In the genomic region with DNA sequence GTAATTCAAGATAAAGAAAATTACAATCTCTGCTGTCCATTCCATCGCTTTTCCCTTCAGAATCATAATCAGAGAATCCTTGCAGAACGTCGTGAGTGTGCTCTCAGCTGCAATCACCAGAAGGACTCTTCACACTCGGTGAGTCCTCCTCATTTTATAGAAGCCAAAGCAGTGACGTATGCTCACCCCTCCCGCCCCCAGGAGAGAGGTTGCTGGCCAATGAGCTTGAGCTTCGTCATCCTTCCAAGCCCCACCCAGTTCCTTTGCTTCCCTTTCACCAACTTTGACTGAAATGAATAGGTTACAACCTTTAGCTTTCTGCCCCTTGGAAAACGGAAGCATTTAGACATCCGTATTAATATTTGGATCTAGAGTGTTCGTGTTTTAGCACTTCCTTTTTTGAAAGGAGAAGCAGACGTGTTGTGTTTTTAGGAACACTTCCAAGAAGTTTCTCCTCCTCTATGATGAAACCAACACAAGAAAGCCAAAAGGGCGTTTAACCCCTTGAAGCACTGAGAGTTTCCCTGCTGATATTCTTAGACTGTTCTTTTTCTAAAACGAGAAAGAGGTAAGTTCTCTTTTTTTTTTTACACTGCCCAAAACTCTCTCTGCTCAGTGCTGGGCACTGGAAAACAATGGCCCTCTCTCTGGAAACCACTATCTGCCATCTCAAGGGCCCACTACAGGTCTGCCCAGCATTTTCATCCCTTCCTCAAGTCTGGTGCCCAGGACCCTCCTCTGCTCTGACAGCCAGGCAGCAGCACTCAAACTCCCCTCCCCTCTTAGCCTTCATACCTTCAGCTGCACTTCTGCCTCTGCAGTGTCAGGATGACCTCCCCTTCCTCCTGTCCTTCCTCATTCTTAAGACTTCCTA, we compare ENCODE assay signal across 1 cellular context.
TF ChIP-seq lines count a peak whose summit lies in the region.

No MANE protein-coding gene starts in this region.

TF ChIP-seq in HEK293, 187 proteins besides CTCF, POLR2A, EP300 and RAD21 (continued from another document):
- TF ChIP-seq, protein P1, sequence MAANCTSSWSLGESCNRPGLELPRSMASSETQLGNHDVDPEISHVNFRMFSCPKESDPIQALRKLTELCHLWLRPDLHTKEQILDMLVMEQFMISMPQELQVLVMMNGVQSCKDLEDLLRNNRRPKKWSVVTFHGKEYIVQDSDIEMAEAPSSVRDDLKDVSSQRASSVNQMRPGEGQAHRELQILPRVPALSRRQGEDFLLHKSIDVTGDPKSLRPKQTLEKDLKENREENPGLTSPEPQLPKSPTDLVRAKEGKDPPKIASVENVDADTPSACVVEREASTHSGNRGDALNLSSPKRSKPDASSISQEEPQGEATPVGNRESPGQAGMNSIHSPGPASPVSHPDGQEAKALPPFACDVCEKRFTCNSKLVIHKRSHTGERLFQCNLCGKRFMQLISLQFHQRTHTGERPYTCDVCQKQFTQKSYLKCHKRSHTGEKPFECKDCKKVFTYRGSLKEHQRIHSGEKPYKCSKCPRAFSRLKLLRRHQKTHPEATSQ (tag by site-specific recombination; IDR thresholded peaks at IDR 0.05): no peak
- TF ChIP-seq ZNF521 (tag by site-specific recombination; IDR thresholded peaks at IDR 0.05): no peak
- no peak for TF ChIP-seq ZBTB1 (tag by site-specific recombination; IDR thresholded peaks at IDR 0.05)
- TF ChIP-seq ZNF248 (tag by site-specific recombination; IDR thresholded peaks at IDR 0.05): no peak
- no peak for TF ChIP-seq SCRT2 (tag by site-specific recombination; IDR thresholded peaks at IDR 0.05)
- peak; percentile 66 for TF ChIP-seq ZNF335 (tag by site-specific recombination; conservative IDR thresholded peaks at IDR 0.05)
- peak; percentile 81 for TF ChIP-seq ZBTB21 (tag by site-specific recombination; IDR thresholded peaks at IDR 0.05)
- TF ChIP-seq, protein P2, sequence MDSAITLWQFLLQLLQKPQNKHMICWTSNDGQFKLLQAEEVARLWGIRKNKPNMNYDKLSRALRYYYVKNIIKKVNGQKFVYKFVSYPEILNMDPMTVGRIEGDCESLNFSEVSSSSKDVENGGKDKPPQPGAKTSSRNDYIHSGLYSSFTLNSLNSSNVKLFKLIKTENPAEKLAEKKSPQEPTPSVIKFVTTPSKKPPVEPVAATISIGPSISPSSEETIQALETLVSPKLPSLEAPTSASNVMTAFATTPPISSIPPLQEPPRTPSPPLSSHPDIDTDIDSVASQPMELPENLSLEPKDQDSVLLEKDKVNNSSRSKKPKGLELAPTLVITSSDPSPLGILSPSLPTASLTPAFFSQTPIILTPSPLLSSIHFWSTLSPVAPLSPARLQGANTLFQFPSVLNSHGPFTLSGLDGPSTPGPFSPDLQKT (IDR thresholded peaks at IDR 0.05; ENCODE audit: borderline replicate concordance, low read depth, low read length): no peak
- no peak for TF ChIP-seq ZNF785 (tag by site-specific recombination; IDR thresholded peaks at IDR 0.05)
- no peak for TF ChIP-seq HOXC10 (CRISPR knock-in tag; IDR thresholded peaks at IDR 0.05)
- TF ChIP-seq ZFHX2 (tag by site-specific recombination; conservative IDR thresholded peaks at IDR 0.05): no peak; the same call in 1 of the 2 replicates
- TF ChIP-seq, protein P3, sequence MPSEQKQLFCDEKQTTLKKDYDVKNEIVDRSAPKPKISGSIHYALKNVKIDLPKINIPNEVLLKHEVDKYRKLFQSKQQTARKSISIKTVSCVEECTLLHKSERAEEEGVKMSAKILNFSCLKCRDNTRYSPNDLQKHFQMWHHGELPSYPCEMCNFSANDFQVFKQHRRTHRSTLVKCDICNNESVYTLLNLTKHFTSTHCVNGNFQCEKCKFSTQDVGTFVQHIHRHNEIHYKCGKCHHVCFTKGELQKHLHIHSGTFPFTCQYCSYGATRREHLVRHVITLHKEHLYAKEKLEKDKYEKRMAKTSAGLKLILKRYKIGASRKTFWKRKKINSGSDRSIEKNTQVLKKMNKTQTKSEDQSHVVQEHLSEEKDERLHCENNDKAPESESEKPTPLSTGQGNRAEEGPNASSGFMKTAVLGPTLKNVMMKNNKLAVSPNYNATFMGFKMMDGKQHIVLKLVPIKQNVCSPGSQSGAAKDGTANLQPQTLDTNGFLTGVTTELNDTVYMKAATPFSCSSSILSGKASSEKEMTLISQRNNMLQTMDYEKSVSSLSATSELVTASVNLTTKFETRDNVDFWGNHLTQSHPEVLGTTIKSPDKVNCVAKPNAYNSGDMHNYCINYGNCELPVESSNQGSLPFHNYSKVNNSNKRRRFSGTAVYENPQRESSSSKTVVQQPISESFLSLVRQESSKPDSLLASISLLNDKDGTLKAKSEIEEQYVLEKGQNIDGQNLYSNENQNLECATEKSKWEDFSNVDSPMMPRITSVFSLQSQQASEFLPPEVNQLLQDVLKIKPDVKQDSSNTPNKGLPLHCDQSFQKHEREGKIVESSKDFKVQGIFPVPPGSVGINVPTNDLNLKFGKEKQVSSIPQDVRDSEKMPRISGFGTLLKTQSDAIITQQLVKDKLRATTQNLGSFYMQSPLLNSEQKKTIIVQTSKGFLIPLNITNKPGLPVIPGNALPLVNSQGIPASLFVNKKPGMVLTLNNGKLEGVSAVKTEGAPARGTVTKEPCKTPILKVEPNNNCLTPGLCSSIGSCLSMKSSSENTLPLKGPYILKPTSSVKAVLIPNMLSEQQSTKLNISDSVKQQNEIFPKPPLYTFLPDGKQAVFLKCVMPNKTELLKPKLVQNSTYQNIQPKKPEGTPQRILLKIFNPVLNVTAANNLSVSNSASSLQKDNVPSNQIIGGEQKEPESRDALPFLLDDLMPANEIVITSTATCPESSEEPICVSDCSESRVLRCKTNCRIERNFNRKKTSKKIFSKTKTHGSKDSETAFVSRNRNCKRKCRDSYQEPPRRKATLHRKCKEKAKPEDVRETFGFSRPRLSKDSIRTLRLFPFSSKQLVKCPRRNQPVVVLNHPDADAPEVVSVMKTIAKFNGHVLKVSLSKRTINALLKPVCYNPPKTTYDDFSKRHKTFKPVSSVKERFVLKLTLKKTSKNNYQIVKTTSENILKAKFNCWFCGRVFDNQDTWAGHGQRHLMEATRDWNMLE (tag by site-specific recombination; conservative IDR thresholded peaks at IDR 0.05; ENCODE audit: low read depth): peak; percentile 67
- no peak for TF ChIP-seq ZNF202 (tag by site-specific recombination; IDR thresholded peaks at IDR 0.05; ENCODE audit: borderline replicate concordance)
- TF ChIP-seq ZNF112 (tag by site-specific recombination; IDR thresholded peaks at IDR 0.05): no peak
- TF ChIP-seq, protein P4, sequence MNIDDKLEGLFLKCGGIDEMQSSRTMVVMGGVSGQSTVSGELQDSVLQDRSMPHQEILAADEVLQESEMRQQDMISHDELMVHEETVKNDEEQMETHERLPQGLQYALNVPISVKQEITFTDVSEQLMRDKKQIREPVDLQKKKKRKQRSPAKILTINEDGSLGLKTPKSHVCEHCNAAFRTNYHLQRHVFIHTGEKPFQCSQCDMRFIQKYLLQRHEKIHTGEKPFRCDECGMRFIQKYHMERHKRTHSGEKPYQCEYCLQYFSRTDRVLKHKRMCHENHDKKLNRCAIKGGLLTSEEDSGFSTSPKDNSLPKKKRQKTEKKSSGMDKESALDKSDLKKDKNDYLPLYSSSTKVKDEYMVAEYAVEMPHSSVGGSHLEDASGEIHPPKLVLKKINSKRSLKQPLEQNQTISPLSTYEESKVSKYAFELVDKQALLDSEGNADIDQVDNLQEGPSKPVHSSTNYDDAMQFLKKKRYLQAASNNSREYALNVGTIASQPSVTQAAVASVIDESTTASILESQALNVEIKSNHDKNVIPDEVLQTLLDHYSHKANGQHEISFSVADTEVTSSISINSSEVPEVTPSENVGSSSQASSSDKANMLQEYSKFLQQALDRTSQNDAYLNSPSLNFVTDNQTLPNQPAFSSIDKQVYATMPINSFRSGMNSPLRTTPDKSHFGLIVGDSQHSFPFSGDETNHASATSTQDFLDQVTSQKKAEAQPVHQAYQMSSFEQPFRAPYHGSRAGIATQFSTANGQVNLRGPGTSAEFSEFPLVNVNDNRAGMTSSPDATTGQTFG (tag by site-specific recombination; IDR thresholded peaks at IDR 0.05; ENCODE audit: borderline replicate concordance): no peak
- no peak for TF ChIP-seq ZNF837 (tag by site-specific recombination; IDR thresholded peaks at IDR 0.05)
- TF ChIP-seq ZNF561 (tag by site-specific recombination; IDR thresholded peaks at IDR 0.05; ENCODE audit: borderline replicate concordance): peak; percentile 17; the same call in 1 of the 2 replicates
- no peak for TF ChIP-seq ZNF132 (tag by site-specific recombination; IDR thresholded peaks at IDR 0.05; ENCODE audit: borderline replicate concordance)
- TF ChIP-seq, protein P5, sequence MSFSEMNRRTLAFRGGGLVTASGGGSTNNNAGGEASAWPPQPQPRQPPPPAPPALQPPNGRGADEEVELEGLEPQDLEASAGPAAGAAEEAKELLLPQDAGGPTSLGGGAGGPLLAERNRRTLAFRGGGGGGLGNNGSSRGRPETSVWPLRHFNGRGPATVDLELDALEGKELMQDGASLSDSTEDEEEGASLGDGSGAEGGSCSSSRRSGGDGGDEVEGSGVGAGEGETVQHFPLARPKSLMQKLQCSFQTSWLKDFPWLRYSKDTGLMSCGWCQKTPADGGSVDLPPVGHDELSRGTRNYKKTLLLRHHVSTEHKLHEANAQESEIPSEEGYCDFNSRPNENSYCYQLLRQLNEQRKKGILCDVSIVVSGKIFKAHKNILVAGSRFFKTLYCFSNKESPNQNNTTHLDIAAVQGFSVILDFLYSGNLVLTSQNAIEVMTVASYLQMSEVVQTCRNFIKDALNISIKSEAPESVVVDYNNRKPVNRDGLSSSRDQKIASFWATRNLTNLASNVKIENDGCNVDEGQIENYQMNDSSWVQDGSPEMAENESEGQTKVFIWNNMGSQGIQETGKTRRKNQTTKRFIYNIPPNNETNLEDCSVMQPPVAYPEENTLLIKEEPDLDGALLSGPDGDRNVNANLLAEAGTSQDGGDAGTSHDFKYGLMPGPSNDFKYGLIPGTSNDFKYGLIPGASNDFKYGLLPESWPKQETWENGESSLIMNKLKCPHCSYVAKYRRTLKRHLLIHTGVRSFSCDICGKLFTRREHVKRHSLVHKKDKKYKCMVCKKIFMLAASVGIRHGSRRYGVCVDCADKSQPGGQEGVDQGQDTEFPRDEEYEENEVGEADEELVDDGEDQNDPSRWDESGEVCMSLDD (tag by site-specific recombination; IDR thresholded peaks at IDR 0.05): no peak
- TF ChIP-seq ZNF394 (tag by site-specific recombination; IDR thresholded peaks at IDR 0.05; ENCODE audit: borderline replicate concordance): peak; percentile 65; the same call in 1 of the 2 replicates
- TF ChIP-seq, protein P6, sequence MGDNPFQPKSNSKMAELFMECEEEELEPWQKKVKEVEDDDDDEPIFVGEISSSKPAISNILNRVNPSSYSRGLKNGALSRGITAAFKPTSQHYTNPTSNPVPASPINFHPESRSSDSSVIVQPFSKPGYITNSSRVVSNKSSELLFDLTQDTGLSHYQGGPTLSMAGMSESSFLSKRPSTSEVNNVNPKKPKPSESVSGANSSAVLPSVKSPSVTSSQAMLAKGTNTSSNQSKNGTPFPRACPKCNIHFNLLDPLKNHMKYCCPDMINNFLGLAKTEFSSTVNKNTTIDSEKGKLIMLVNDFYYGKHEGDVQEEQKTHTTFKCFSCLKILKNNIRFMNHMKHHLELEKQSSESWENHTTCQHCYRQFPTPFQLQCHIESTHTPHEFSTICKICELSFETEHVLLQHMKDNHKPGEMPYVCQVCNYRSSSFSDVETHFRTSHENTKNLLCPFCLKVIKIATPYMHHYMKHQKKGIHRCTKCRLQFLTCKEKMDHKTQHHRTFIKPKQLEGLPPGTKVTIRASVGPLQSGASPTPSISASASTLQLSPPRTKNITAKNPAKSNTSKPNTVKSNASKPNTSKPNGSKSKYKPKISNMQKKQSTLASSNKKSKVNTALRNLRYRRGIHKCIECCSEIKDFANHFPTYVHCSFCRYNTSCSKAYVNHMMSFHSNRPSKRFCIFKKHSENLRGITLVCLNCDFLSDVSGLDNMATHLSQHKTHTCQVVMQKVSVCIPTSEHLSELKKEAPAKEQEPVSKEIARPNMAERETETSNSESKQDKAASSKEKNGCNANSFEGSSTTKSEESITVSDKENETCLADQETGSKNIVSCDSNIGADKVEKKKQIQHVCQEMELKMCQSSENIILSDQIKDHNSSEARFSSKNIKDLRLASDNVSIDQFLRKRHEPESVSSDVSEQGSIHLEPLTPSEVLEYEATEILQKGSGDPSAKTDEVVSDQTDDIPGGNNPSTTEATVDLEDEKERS (tag by site-specific recombination; IDR thresholded peaks at IDR 0.05): no peak
- TF ChIP-seq OSR2 (tag by site-specific recombination; IDR thresholded peaks at IDR 0.05): 0 out of 2 replicates have a peak, but pooled peaks have one; percentile 9
- TF ChIP-seq GLIS1 (tag by site-specific recombination; IDR thresholded peaks at IDR 0.05): peak; percentile 58; the same call in 1 of the 2 replicates
- TF ChIP-seq, protein P7, sequence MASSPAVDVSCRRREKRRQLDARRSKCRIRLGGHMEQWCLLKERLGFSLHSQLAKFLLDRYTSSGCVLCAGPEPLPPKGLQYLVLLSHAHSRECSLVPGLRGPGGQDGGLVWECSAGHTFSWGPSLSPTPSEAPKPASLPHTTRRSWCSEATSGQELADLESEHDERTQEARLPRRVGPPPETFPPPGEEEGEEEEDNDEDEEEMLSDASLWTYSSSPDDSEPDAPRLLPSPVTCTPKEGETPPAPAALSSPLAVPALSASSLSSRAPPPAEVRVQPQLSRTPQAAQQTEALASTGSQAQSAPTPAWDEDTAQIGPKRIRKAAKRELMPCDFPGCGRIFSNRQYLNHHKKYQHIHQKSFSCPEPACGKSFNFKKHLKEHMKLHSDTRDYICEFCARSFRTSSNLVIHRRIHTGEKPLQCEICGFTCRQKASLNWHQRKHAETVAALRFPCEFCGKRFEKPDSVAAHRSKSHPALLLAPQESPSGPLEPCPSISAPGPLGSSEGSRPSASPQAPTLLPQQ (tag by site-specific recombination; IDR thresholded peaks at IDR 0.05): peak; percentile 43; the same call in 1 of the 2 replicates
